ENCODE assay signal across 8 cellular contexts in genomic region chr12:53674977-53675700, GRCh38. TPM values are rescaled to one million over a fixed set of nuclear protein-coding genes. Genes with fewer than 3 reads are reported as not detected.
DNase-seq lines count a peak whose midpoint lies in the region; ATAC-seq and TF ChIP-seq lines count a peak whose summit lies in the region.

No MANE protein-coding gene starts in this region.

- H3K4me1 ChIP-seq in testis = peaks cover 23% of the 10 kb centered on the region

- H3K9me3 Mint-ChIP-seq in activated naive CD4-positive, alpha-beta T cell treated with anti-CD3 and anti-CD28 coated beads, Interleukin-2, amount 50 U/mL, for 72 hours = no peaks in the 10 kb centered on the region

- DNase-seq in activated CD8-positive, alpha-beta memory T cell treated with anti-CD3 and anti-CD28 coated beads for 24 hours = peak; percentile 69
- DNase-seq in activated CD8-positive, alpha-beta memory T cell treated with anti-CD3 and anti-CD28 coated beads, Interleukin-2, amount 50 U/mL, for 48 hours = no peak
- DNase-seq in activated naive CD4-positive, alpha-beta T cell treated with anti-CD3 and anti-CD28 coated beads, Interleukin-2, amount 50 U/mL, for 72 hours (ENCODE audit: low spot score in 2 of 2) = no peak
- DNase-seq in kidney tubule cell (ENCODE audit: low spot score) (peak; percentile 30), testis (no peak), mucosa of gallbladder (ENCODE audit: low spot score) (no peak), sciatic nerve (ENCODE audit: low spot score) (no peak)

- H3K9me3 ChIP-seq in testis = no peaks in the 10 kb centered on the region

- intact Hi-C loops in testis (cut with DNase I; ENCODE audit: low total_unique reads) (loop anchor here (10.0 kb wide), 1 partner anchor 130 kb away; no protein-coding TSS in a partner anchor), sciatic nerve (cut with DNase I) (loop anchor here (10.0 kb wide), 1 partner anchor 130 kb away; no protein-coding TSS in a partner anchor)

- ATAC-seq in activated naive CD4-positive, alpha-beta T cell treated with anti-CD3 and anti-CD28 coated beads, Interleukin-2, amount 50 U/mL, for 72 hours = no peak
- ATAC-seq in GM18519 (IDR thresholded peaks at IDR 0.05; ENCODE audit: low FRiP score, unreplicated experiment) = no peak
- no peak for ATAC-seq in sciatic nerve

- H3K36me3 ChIP-seq in testis (ENCODE audit: low read depth, missing control alignments) = no peaks in the 10 kb centered on the region

- H3K27ac ChIP-seq in testis = peak overlapping the region; percentile 97 to 99

- H3K27me3 ChIP-seq in testis = no peaks in the 10 kb centered on the region

- peak overlapping the region; percentile 61 to 87 for H3K4me3 ChIP-seq in testis

- TF ChIP-seq CTCF in testis (IDR thresholded peaks at IDR 0.05) = no peak

- H3K27ac Mint-ChIP-seq in activated naive CD4-positive, alpha-beta T cell treated with anti-CD3 and anti-CD28 coated beads, Interleukin-2, amount 50 U/mL, for 72 hours = peak overlapping the region; percentile 95 to 97

- no peak for TF ChIP-seq POLR2A in testis (IDR thresholded peaks at IDR 0.05)

- WGBS in testis, 2 donors = 12 to 21% methylated on average over 8 of the region's 8 CpGs

- peaks cover 9 to 28% of the 10 kb centered on the region in 2 donors for H3K36me3 Mint-ChIP-seq in activated naive CD4-positive, alpha-beta T cell treated with anti-CD3 and anti-CD28 coated beads, Interleukin-2, amount 50 U/mL, for 72 hours

RNA-seq across cellular contexts. Expression of gene ATP5MC2, which starts 0.7 kb away (rescaled TPM):
- total RNA-seq in activated naive CD4-positive, alpha-beta T cell treated with anti-CD3 and anti-CD28 coated beads, Interleukin-2, amount 50 U/mL, for 72 hours = 100 to 1,000 TPM; 319 to 327 TPM
- total RNA-seq in testis (100 to 1,000 TPM; 201 to 304 TPM), mucosa of gallbladder (318 TPM), sciatic nerve (148 TPM)
- polyA plus RNA-seq in testis (ENCODE audit: insufficient read depth, low read depth, low replicate concordance) = 316 TPM

RNA-seq across cellular contexts. Expression of gene ATF7, which starts 49.0 kb away (rescaled TPM):
- 10 to 100 TPM; 25.0 to 30.1 TPM for total RNA-seq in activated naive CD4-positive, alpha-beta T cell treated with anti-CD3 and anti-CD28 coated beads, Interleukin-2, amount 50 U/mL, for 72 hours
- total RNA-seq in testis = 10 to 100 TPM; 55.1 to 59.8 TPM
- 31.6 TPM for polyA plus RNA-seq in testis (ENCODE audit: insufficient read depth, low read depth, low replicate concordance)
- total RNA-seq in mucosa of gallbladder = 53.3 TPM
- 62.5 TPM for total RNA-seq in sciatic nerve

RNA-seq across cellular contexts. Expression of gene CALCOCO1, which starts 52.1 kb away (rescaled TPM):
- total RNA-seq in activated naive CD4-positive, alpha-beta T cell treated with anti-CD3 and anti-CD28 coated beads, Interleukin-2, amount 50 U/mL, for 72 hours = 10 to 100 TPM; 35.4 to 36.2 TPM
- total RNA-seq in testis (100 to 1,000 TPM; 120 to 167 TPM), mucosa of gallbladder (188 TPM), sciatic nerve (206 TPM)
- polyA plus RNA-seq in testis (ENCODE audit: insufficient read depth, low read depth, low replicate concordance) = 121 TPM

Comparison
In these comparisons a context has a peak if more than half of its experiments do, and no peak if none do; other contexts are left out.
1. DNase-seq: peak in activated CD8-positive, alpha-beta memory T cell treated with anti-CD3 and anti-CD28 coated beads for 24 hours (single experiment) and kidney tubule cell (single experiment); none in activated CD8-positive, alpha-beta memory T cell treated with anti-CD3 and anti-CD28 coated beads, Interleukin-2, amount 50 U/mL, for 48 hours (single experiment), activated naive CD4-positive, alpha-beta T cell treated with anti-CD3 and anti-CD28 coated beads, Interleukin-2, amount 50 U/mL, for 72 hours (0 of 2), testis (single experiment), mucosa of gallbladder (single experiment) and sciatic nerve (single experiment).